8 cellular contexts compared by ENCODE assay signal in genomic region chr5:172179032-172179989, GRCh38. TPM values are rescaled to one million over a fixed set of nuclear protein-coding genes. Genes with fewer than 3 reads are reported as not detected.
A peak's percentile ranks its signal among the peaks of the same experiment; 100 is the strongest.
DNase-seq lines count a peak whose midpoint lies in the region; ATAC-seq, FAIRE-seq and TF ChIP-seq lines count a peak whose summit lies in the region.

No MANE protein-coding gene starts in this region.

- H3K9ac ChIP-seq in K562 (ENCODE audit: insufficient read depth in 1 of 2, low read depth in 2 of 2, low read length in 2 of 2) = peak overlapping the region in 1 of 2 experiments; percentile 33; a peak in 1 of 4 replicates

- CTCF ChIA-PET in K562 (lab: Yijun Ruan, JAX; ENCODE audit: low intra/inter-chr PET ratio) = no interaction called here

- H3K36me3 ChIP-seq in K562 (ENCODE audit: control insufficient read depth, insufficient read depth, low read length) = no peaks in the 10 kb centered on the region
- H3K36me3 ChIP-seq in right lobe of liver = no peaks in the 10 kb centered on the region
- peaks cover 4% of the 10 kb centered on the region for H3K36me3 ChIP-seq in thymus (ENCODE audit: control insufficient read depth, insufficient read depth)

- no peaks in the 10 kb centered on the region for H3K79me2 ChIP-seq in K562 (ENCODE audit: control insufficient read depth, insufficient read depth, low read length)

- ATAC-seq in HG02852 (IDR thresholded peaks at IDR 0.05; ENCODE audit: unreplicated experiment) (peak; percentile 41), K562 (peak; percentile 13), right lobe of liver (peak; percentile 47 to 63 (median 60))

- no TSS peak for BruUV-seq in K562 (replicated peaks; lab: Mats Ljungman, UMichigan)

- H2AFZ ChIP-seq in K562 (ENCODE audit: low read depth, low read length) = 0 out of 2 replicates have a peak overlapping the region, but pooled peaks have one; percentile 49

- H3K27ac ChIP-seq in K562 (ENCODE audit: extremely low read depth, low read depth, low read length) (no peak overlapping the region), right lobe of liver (peak overlapping the region in 2 of 3 donors; percentile 62 to 72), thymus (ENCODE audit: low read depth) (peak overlapping the region; percentile 97)

- no peaks in the 10 kb centered on the region for H3K9me1 ChIP-seq in K562 (ENCODE audit: control insufficient read depth, insufficient read depth, low read length)

- 57% methylated on average over 15 of the region's 17 CpGs for WGBS in K562 (ENCODE audit: insufficient coverage, low coverage, missing lambda C conversion rate)
- WGBS in right lobe of liver (ENCODE audit: insufficient coverage, low coverage, low lambda C conversion rate, missing lambda C conversion rate) = 25% methylated on average over 14 of the region's 17 CpGs
- WGBS in thymus = 3% methylated on average over 17 of the region's 17 CpGs

- DNase-seq in GM13976 (ENCODE audit: low spot score) (peak; percentile 74), SK-MEL-5 (ENCODE audit: low read depth, low spot score) (peak; percentile 66), K562 (ENCODE audit: extremely low read depth in 1 of 4, low spot score in 3 of 4) (no peak), right lobe of liver (no peak), NK-92 (lab: John Stamatoyannopoulos, UW; ENCODE audit: unreplicated experiment) (no peak), NCI-H2196 (lab: John Stamatoyannopoulos, UW; ENCODE audit: unreplicated experiment) (no peak)

- H3K4me1 ChIP-seq in K562 (replicated peaks in 1 of 2; ENCODE audit: control insufficient read depth in 2 of 2, insufficient read depth in 2 of 2, low read length in 2 of 2) (peaks cover 6 to 24% of the 10 kb centered on the region in 2 experiments; a peak in 4 of 5 replicates), right lobe of liver (no peaks in the 10 kb centered on the region), thymus (ENCODE audit: control insufficient read depth, insufficient read depth, low read length) (peaks cover 42% of the 10 kb centered on the region)

- POLR2A ChIA-PET in K562 (lab: Yijun Ruan, JAX) = interaction anchor here (0.5 to 1.1 kb wide), 4 partner anchors 8 to 561 kb away, joined by 3 read pairs; no protein-coding TSS in a partner anchor

- no peak for TF ChIP-seq POLR2A in K562 (conservative IDR thresholded peaks at IDR 0.05)
- no peak for TF ChIP-seq POLR2A in right lobe of liver (IDR thresholded peaks at IDR 0.05)

- no peak for TF ChIP-seq EP300 in K562 (IDR thresholded peaks at IDR 0.05; ENCODE audit: low read length)

- H3K9me3 ChIP-seq in K562 (replicated peaks; ENCODE audit: control insufficient read depth, insufficient read depth, low read depth, low read length) = 0 out of 2 replicates have a peak, but pooled peaks cover 2% of the 10 kb centered on the region
- no peaks in the 10 kb centered on the region for H3K9me3 ChIP-seq in right lobe of liver
- no peaks in the 10 kb centered on the region for H3K9me3 ChIP-seq in thymus (ENCODE audit: control insufficient read depth)

- H3K4me3 ChIP-seq in K562 (no peak overlapping the region), right lobe of liver (peak overlapping the region in 1 of 3 donors; percentile 1), thymus (ENCODE audit: low read length) (peak overlapping the region; percentile 34)

- H3K27me3 ChIP-seq in K562 (ENCODE audit: control insufficient read depth in 2 of 2, insufficient read depth in 2 of 2, low read length in 2 of 2) = no peaks in the 10 kb centered on the region
- no peaks in the 10 kb centered on the region for H3K27me3 ChIP-seq in right lobe of liver
- H3K27me3 ChIP-seq in thymus (ENCODE audit: control insufficient read depth, insufficient read depth) = no peaks in the 10 kb centered on the region

- intact Hi-C loops in K562 (cut with micrococcal nuclease) (no loop called here), right lobe of liver (cut with DNase I) (no loop called here)

- in situ Hi-C loops in GM13976 (cut with MboI; ENCODE audit: low sequenced_read_pairs, unreplicated experiment) (loop anchor here (5.0 kb wide), 1 partner anchor 67 kb away; no protein-coding TSS in a partner anchor), SK-MEL-5 (cut with HindIII; ENCODE audit: low pct_unique_long_range_greater_than_20kb, low sequenced_read_pairs) (no loop called here), K562 (cut with MboI) (no loop called here)

- no peaks in the 10 kb centered on the region for H4K20me1 ChIP-seq in K562 (replicated peaks; ENCODE audit: control insufficient read depth, insufficient read depth, low read length)

- no peak overlapping the region; the same call in 1 of the 2 replicates for H3K4me2 ChIP-seq in K562 (ENCODE audit: insufficient read depth, low read length)

- TF ChIP-seq RAD21 in K562 (CRISPR knock-in tag; conservative IDR thresholded peaks at IDR 0.05 in 1 of 2, IDR thresholded peaks at IDR 0.05 in 1 of 2) = no peak

- no peak for FAIRE-seq in K562 (lab: Jason Lieb, UNC)

- TF ChIP-seq CTCF in GM13976 (IDR thresholded peaks at IDR 0.05; ENCODE audit: borderline replicate concordance, control extremely low read depth, extremely low read depth, insufficient read depth, missing control alignments) (no peak), K562 (IDR thresholded peaks at IDR 0.05 in 2 of 3, conservative IDR thresholded peaks at IDR 0.05 in 1 of 3; ENCODE audit: insufficient read depth in 2 of 3, low read depth in 1 of 3, low read length in 3 of 3) (no peak), right lobe of liver (IDR thresholded peaks at IDR 0.05) (no peak)

TF ChIP-seq in K562, 482 proteins besides CTCF, POLR2A, EP300 and RAD21:
- TF ChIP-seq PCBP1 (IDR thresholded peaks at IDR 0.05; ENCODE audit: low read depth, low read length, poor library complexity, severe bottlenecking) (no peak), JUNB (CRISPR knock-in tag; conservative IDR thresholded peaks at IDR 0.05) (no peak), TFE3 (CRISPR knock-in tag; IDR thresholded peaks at IDR 0.05) (peak; percentile 10; the same call in 1 of the 2 replicates)

RNA-seq across cellular contexts. Expression of gene STK10, which starts 8.7 kb away (rescaled TPM):
- 20.0 and 24.3 TPM in 2 replicates for total RNA-seq in SK-MEL-5 (2014; rRNA removed; shearing (Covaris generic))
- polyA plus RNA-seq in SK-MEL-5 (2015; cell fraction: cytosol; rRNA removed) = 26.0 and 31.3 TPM in 2 replicates
- 31.3 and 55.5 TPM in 2 replicates for polyA plus RNA-seq in SK-MEL-5 (2015; cell fraction: nucleus; rRNA removed)
- 22.0 and 33.0 TPM in 2 replicates for total RNA-seq in K562 (2011; cell fraction: chromatin; rRNA removed; ENCODE audit: low replicate concordance)
- 15.5 and 16.7 TPM in 2 replicates for total RNA-seq in K562 (2011; cell fraction: nucleolus; rRNA removed)
- total RNA-seq in K562 (2011; cell fraction: nucleoplasm; rRNA removed) = 14.1 and 17.8 TPM in 2 replicates
- 3.9 and 4.0 TPM in 2 replicates for total RNA-seq in K562 (2014; rRNA removed)
- 1.8 and 2.4 TPM in 2 replicates for total RNA-seq in K562 (2014; rRNA removed; fragmentation: Illumina TruSeq; extraction: Trizol)
- total RNA-seq in K562 (2015; rRNA removed; fragmentation: Illumina TruSeq; extraction: Trizol) = 2.8 and 3.1 TPM in 2 replicates
- total RNA-seq in K562 (2021) = 6.7 and 7.5 TPM in 2 replicates
- 1.5 and 2.3 TPM in 2 replicates for polyA plus RNA-seq in K562 (2011; rRNA removed)
- 1.4 and 2.8 TPM in 2 replicates for polyA plus RNA-seq in K562 (2011; cell fraction: cytosol; rRNA removed)
- 4.0 and 8.4 TPM in 2 replicates for polyA plus RNA-seq in K562 (2011; cell fraction: nucleus; rRNA removed)
- 2.9 and 3.3 TPM in 2 replicates for polyA plus RNA-seq in K562 (2012)
- 3.3 TPM in 2 replicates for polyA plus RNA-seq in K562 (2014; fragmentation: Illumina TruSeq; extraction: Trizol)
- under 1 TPM; 0.30 to 0.55 TPM for polyA plus RNA-seq in K562 (2014; fragmentation: Nextera tagmentation; extraction: Ambion mirVana)
- polyA plus RNA-seq in K562 (2014; rRNA removed) = 1.9 and 3.2 TPM in 2 replicates
- polyA minus RNA-seq in K562 (2011; rRNA and poly(A)+ RNA removed) = 2.3 and 3.0 TPM in 2 replicates
- polyA minus RNA-seq in K562 (2011; cell fraction: cytosol; rRNA and poly(A)+ RNA removed) = 1.1 and 7.0 TPM in 2 replicates
- polyA minus RNA-seq in K562 (2011; cell fraction: nucleus; rRNA and poly(A)+ RNA removed) = 4.6 and 8.6 TPM in 2 replicates
- 10 to 100 TPM in 2 of 6 experiments, 1 to 10 TPM in 4; 6.9 to 27.4 (median 9.0) TPM for total RNA-seq in right lobe of liver
- polyA plus RNA-seq in thymus = 44.9 TPM

RNA-seq across cellular contexts. Expression of gene EFCAB9, which starts 14.7 kb away (rescaled TPM):
- not detected in 2 replicates for total RNA-seq in SK-MEL-5 (2014; rRNA removed; shearing (Covaris generic))
- polyA plus RNA-seq in SK-MEL-5 (2015; cell fraction: cytosol; rRNA removed) = not detected in 2 replicates
- not detected in 2 replicates for polyA plus RNA-seq in SK-MEL-5 (2015; cell fraction: nucleus; rRNA removed)
- total RNA-seq in K562 (2011; cell fraction: chromatin; rRNA removed; ENCODE audit: low replicate concordance) = not detected in 2 replicates
- not detected in 2 replicates for total RNA-seq in K562 (2011; cell fraction: nucleolus; rRNA removed)
- not detected in 2 replicates for total RNA-seq in K562 (2011; cell fraction: nucleoplasm; rRNA removed)
- total RNA-seq in K562 (2014; rRNA removed) (not detected in 2 replicates), K562 (2014; rRNA removed; fragmentation: Illumina TruSeq; extraction: Trizol) (not detected in 2 replicates), K562 (2015; rRNA removed; fragmentation: Illumina TruSeq; extraction: Trizol) (not detected in 2 replicates), K562 (2021) (not detected in 2 replicates), right lobe of liver (not detected)
- polyA plus RNA-seq in K562 (2011; rRNA removed) (not detected in 2 replicates), K562 (2014; fragmentation: Illumina TruSeq; extraction: Trizol) (not detected in 2 replicates), K562 (2014; fragmentation: Nextera tagmentation; extraction: Ambion mirVana) (not detected), K562 (2014; rRNA removed) (not detected in 2 replicates), thymus (not detected)
- polyA plus RNA-seq in K562 (2011; cell fraction: cytosol; rRNA removed) = not detected in 2 replicates
- not detected in 2 replicates for polyA plus RNA-seq in K562 (2011; cell fraction: nucleus; rRNA removed)
- not detected in 2 replicates for polyA plus RNA-seq in K562 (2012)
- not detected in 2 replicates for polyA minus RNA-seq in K562 (2011; rRNA and poly(A)+ RNA removed)
- polyA minus RNA-seq in K562 (2011; cell fraction: cytosol; rRNA and poly(A)+ RNA removed) = not detected in 2 replicates
- polyA minus RNA-seq in K562 (2011; cell fraction: nucleus; rRNA and poly(A)+ RNA removed) = not detected in 2 replicates

Comparison
In these comparisons a context has a peak if more than half of its experiments do, and no peak if none do; other contexts are left out.
1. DNase-seq: peak in GM13976 (single experiment) and SK-MEL-5 (single experiment); none in K562 (0 of 4), right lobe of liver (0 of 3), NK-92 (single experiment) and NCI-H2196 (single experiment).
2. Peak in every context shown above with its lines, with median percentiles within 50 percentile points of each other: ATAC-seq.